8 cellular contexts compared by ENCODE assay signal in the genomic region with DNA sequence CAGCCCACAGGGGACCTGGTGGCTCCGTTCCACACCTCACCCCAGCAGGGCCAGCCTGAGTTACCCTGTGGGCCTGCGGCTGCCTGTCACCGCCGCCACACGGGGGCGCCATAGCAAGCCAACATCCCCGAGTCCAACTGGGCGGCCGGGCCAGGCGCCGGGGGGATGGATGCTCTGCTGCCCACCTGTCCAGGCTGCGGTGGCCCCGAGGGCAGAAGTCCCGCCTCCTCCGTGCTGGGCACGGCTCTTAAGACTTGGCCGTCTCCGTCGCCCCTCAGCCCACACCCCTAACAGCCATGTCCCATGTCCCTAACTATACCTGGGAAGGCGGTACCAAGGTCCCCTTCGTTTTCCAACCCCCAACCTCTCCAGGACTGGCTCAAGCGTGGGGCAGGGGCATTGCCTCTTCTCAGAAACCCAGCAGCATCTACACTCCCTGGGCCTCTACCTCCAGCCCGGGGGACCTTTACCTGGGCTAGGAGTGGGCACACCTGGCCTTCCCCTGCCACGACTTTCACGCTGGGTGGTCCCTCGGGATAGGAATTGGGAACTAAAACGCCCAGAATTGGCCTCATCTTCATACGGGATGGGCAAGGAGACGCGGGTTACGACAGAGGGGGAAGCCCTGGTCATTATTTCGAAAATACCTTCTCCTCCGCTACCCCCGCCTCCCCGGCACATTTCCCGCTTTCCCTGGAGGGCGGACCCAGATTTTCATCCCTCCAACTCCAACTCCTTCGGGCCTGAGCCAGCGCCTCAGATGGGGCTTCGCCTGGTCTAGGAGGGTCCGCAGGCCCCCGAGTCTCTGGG. TPM values are rescaled to one million over a fixed set of nuclear protein-coding genes. Genes with fewer than 3 reads are reported as not detected.
DNase-seq lines count a peak whose midpoint lies in the region; ATAC-seq and TF ChIP-seq lines count a peak whose summit lies in the region.

No MANE protein-coding gene starts in this region.

- H3K27ac ChIP-seq in AG04450 (ENCODE audit: low read depth, low read length): peak overlapping the region; percentile 70

- H3K9me3 ChIP-seq in AG04450 (ENCODE audit: control insufficient read depth, insufficient read depth, low read length): peaks cover 11% of the 10 kb centered on the region
- H3K9me3 ChIP-seq in mononuclear cell (ENCODE audit: low read depth, low read length): no peaks in the 10 kb centered on the region

- H3K4me1 ChIP-seq in mononuclear cell (ENCODE audit: insufficient read depth, low read length): peaks cover 16% of the 10 kb centered on the region

- DNase-seq in AG04450 (ENCODE audit: low read depth, low spot score): peak; percentile 21
- DNase-seq in NOMO-1 treated with dmso at 0.1 percent for 144 hours (lab: John Stamatoyannopoulos, UW; ENCODE audit: unreplicated experiment): peak; percentile 30
- peak; percentile 96 for DNase-seq in activated CD8-positive, alpha-beta memory T cell treated with anti-CD3 and anti-CD28 coated beads, Interleukin-2, amount 50 U/mL, for 48 hours
- peak; percentile 76 for DNase-seq in epidermal melanocyte (ENCODE audit: insufficient read length, low spot score)
- DNase-seq in stimulated activated CD8-positive, alpha-beta memory T cell treated with anti-CD3 and anti-CD28 coated beads, Interleukin-15, amount 100 ng/mL, for 48 hours (ENCODE audit: low read depth in 2 of 2): peak; percentile 71 to 73

- CTCF ChIA-PET in AG04450 (lab: Charles Lee): interaction anchor here (0.6 to 1.8 kb wide), 10 partner anchors 11 to 288 kb away, joined by 3 to 10 read pairs (median 4); partner anchors contain the start of gene EML1

- peak; percentile 84 for TF ChIP-seq CTCF in AG04450 (IDR thresholded peaks at IDR 0.05; ENCODE audit: low read depth, low read length)

- POLR2A ChIA-PET in AG04450 (lab: Yijun Ruan, JAX): interaction anchor here (0.6 to 1.1 kb wide), 4 partner anchors 28 to 679 kb away, joined by 3 to 8 read pairs (median 5); partner anchors contain the start of genes CCNK and SETD3

- peak; percentile 26 for ATAC-seq in GM18519 (IDR thresholded peaks at IDR 0.05; ENCODE audit: low FRiP score, unreplicated experiment)
- peak; percentile 29 for ATAC-seq in HG03457 (IDR thresholded peaks at IDR 0.05; ENCODE audit: unreplicated experiment)

- H3K4me3 ChIP-seq in AG04450 (ENCODE audit: low read depth, low read length) (peak overlapping the region; percentile 81), mononuclear cell (ENCODE audit: low read length) (peak overlapping the region; percentile 71)

- H3K27me3 ChIP-seq in AG04450 (ENCODE audit: control insufficient read depth, insufficient read depth, low read length) (peaks cover 22% of the 10 kb centered on the region), mononuclear cell (ENCODE audit: insufficient read depth, low read length) (no peaks in the 10 kb centered on the region)

RNA-seq across cellular contexts. Expression of gene CYP46A1, which starts 1.1 kb away (rescaled TPM):
- polyA plus RNA-seq in AG04450 (2011; rRNA removed): 0.07 and 0.14 TPM in 2 replicates
- polyA minus RNA-seq in AG04450 (2011; rRNA and poly(A)+ RNA removed): 0.09 TPM in 1 of 2 replicates, not detected in the other
- 0.10 TPM for total RNA-seq in mononuclear cell

RNA-seq across cellular contexts. Expression of gene HHIPL1, which starts 38.1 kb away (rescaled TPM):
- 1.1 and 1.2 TPM in 2 replicates for polyA plus RNA-seq in AG04450 (2011; rRNA removed)
- polyA minus RNA-seq in AG04450 (2011; rRNA and poly(A)+ RNA removed): 1.3 and 1.7 TPM in 2 replicates
- not detected for total RNA-seq in mononuclear cell

Comparison
In these comparisons a context has a peak if more than half of its experiments do, and no peak if none do; other contexts are left out.
1. Peak in every context shown above with its lines: DNase-seq, ATAC-seq, H3K4me3 ChIP-seq and H3K27ac ChIP-seq.
2. DNase-seq: peak in every context shown above with its lines; median percentile 96 in activated CD8-positive, alpha-beta memory T cell treated with anti-CD3 and anti-CD28 coated beads, Interleukin-2, amount 50 U/mL, for 48 hours; 76 in epidermal melanocyte; 72 in stimulated activated CD8-positive, alpha-beta memory T cell treated with anti-CD3 and anti-CD28 coated beads, Interleukin-15, amount 100 ng/mL, for 48 hours; 30 in NOMO-1 treated with dmso at 0.1 percent for 144 hours; 21 in AG04450.